In genomic region chr3:69665026-69665739, GRCh38 we compare ENCODE assay signal across 12 cellular contexts.
DNase-seq lines count a peak whose midpoint lies in the region; ATAC-seq and FAIRE-seq lines count a peak whose summit lies in the region.
"Had no signal": no experiment of that assay in that cellular context is flagged by ENCODE, and none has a peak within 500 bp of the region (broad histone marks: within the 10 kb centered on the region; RNA-seq: fewer than 3 reads in every experiment).

No MANE protein-coding gene starts in this region.

- WGBS in small intestine, 3 donors: 4 to 22% (median 16%) methylated on average over 4 of the region's 4 CpGs

- DNase-seq in NCI-H1436 (lab: John Stamatoyannopoulos, UW) (peak; percentile 58), NCI-H1436 treated with DMSO at 0.1 percent for 48 hours (lab: John Stamatoyannopoulos, UW) (no peak), SHP77 treated with DMSO at 0.1 percent for 48 hours (lab: John Stamatoyannopoulos, UW) (peak; percentile 19), left cardiac atrium (peak; percentile 50), small intestine (peak; percentile 59), COLO829 (ENCODE audit: low spot score) (no peak), Karpas-422 (no peak)
- DNase-seq: activated T-cell treated with anti-CD3 and anti-CD28 coated beads, Interleukin-2, amount 50 U/mL, for 24 hours; stimulated activated CD4-positive, alpha-beta T cell treated with anti-CD3 and anti-CD28 coated beads, Interleukin-12 subunit alpha, Interleukin-12 subunit beta, amount 100 ng/mL, for 4 hours; tibial artery had no signal

- no peak overlapping the region for H2AFZ ChIP-seq in Karpas-422 (ENCODE audit: low read length)

- peak; percentile 83 to 97 for ATAC-seq in left cardiac atrium
- ATAC-seq in HG02610 (IDR thresholded peaks at IDR 0.05; ENCODE audit: unreplicated experiment): no peak

- H3K4me3 ChIP-seq in small intestine (ENCODE audit: low read depth in 1 of 2, low read length in 2 of 2): no peak overlapping the region
- H3K4me3 ChIP-seq in Karpas-422 (ENCODE audit: low read length): no peak overlapping the region
- H3K4me3 ChIP-seq: tibial artery had no signal

- intact Hi-C loops in left cardiac atrium (cut with DNase I): loop anchor here (5.0 to 10.0 kb wide), 4 partner anchors 223 to 500 kb away; no protein-coding TSS in a partner anchor

- H3K36me3 ChIP-seq in small intestine (ENCODE audit: control insufficient read depth in 2 of 2, insufficient read depth in 2 of 2, low read length in 2 of 2): no peaks in the 10 kb centered on the region
- no peaks in the 10 kb centered on the region for H3K36me3 ChIP-seq in Karpas-422 (ENCODE audit: insufficient read depth, low read length)
- H3K36me3 ChIP-seq: tibial artery had no signal

- no peaks in the 10 kb centered on the region for H3K9me2 ChIP-seq in Karpas-422 (replicated peaks; ENCODE audit: insufficient read depth, low read length)

- H4K20me1 ChIP-seq in Karpas-422 (ENCODE audit: insufficient read depth, low read depth, low read length): no peaks in the 10 kb centered on the region

- H3K79me2 ChIP-seq in Karpas-422 (ENCODE audit: low read length): no peaks in the 10 kb centered on the region

- FAIRE-seq in small intestine (lab: Jason Lieb, UNC): no peak

- H3K4me1 ChIP-seq in small intestine (ENCODE audit: control insufficient read depth in 2 of 2, insufficient read depth in 1 of 2, low read depth in 1 of 2, low read length in 1 of 2) (no peaks in the 10 kb centered on the region), Karpas-422 (ENCODE audit: low read length) (no peaks in the 10 kb centered on the region)
- H3K4me1 ChIP-seq: tibial artery had no signal

- no peak overlapping the region for H3K9ac ChIP-seq in Karpas-422 (ENCODE audit: low read length)

- H3K9me3 ChIP-seq in small intestine (ENCODE audit: control insufficient read depth, low read depth) (no peaks in the 10 kb centered on the region), Karpas-422 (ENCODE audit: low read length) (no peaks in the 10 kb centered on the region)

- H3K4me2 ChIP-seq in Karpas-422 (ENCODE audit: low read depth, low read length, poor library complexity, severe bottlenecking): no peak overlapping the region

- no peaks in the 10 kb centered on the region for H3K27me3 ChIP-seq in small intestine (ENCODE audit: control insufficient read depth in 2 of 2, insufficient read depth in 2 of 2, low read length in 2 of 2)
- no peaks in the 10 kb centered on the region for H3K27me3 ChIP-seq in Karpas-422 (ENCODE audit: low read length)
- H3K27me3 ChIP-seq: tibial artery had no signal

- H3K27ac ChIP-seq in small intestine (ENCODE audit: low read depth in 1 of 2, low read length in 1 of 2) (no peak overlapping the region), Karpas-422 (ENCODE audit: low read length) (no peak overlapping the region)
- H3K27ac ChIP-seq: 22Rv1, tibial artery had no signal

Comparison
In these comparisons a context has a peak if more than half of its experiments do, and no peak if none do; other contexts are left out.
1. DNase-seq: peak in NCI-H1436 (single experiment), SHP77 treated with DMSO at 0.1 percent for 48 hours (single experiment), left cardiac atrium (single experiment) and small intestine (single experiment); none in NCI-H1436 treated with DMSO at 0.1 percent for 48 hours (single experiment), COLO829 (single experiment) and Karpas-422 (single experiment).